ENCODE assay signal across 8 cellular contexts in genomic region chr9:18208166-18209059, GRCh38.
A peak's percentile ranks its signal among the peaks of the same experiment; 100 is the strongest.
DNase-seq lines count a peak whose midpoint lies in the region; ATAC-seq and TF ChIP-seq lines count a peak whose summit lies in the region.

No MANE protein-coding gene starts in this region.

- CTCF ChIA-PET in activated CD8-positive, alpha-beta T cell treated with anti-CD3 and anti-CD28 coated beads for 36 hours (lab: Charles Lee): no interaction called here
- CTCF ChIA-PET in activated CD8-positive, alpha-beta T cell treated with anti-CD3 and anti-CD28 coated beads, Interleukin-2, amount 10 ng/mL, durations not matched to agents 7 days and 5 days (lab: Charles Lee): no interaction called here

- no peak for TF ChIP-seq CTCF in activated CD8-positive, alpha-beta T cell treated with anti-CD3 and anti-CD28 coated beads for 36 hours (IDR thresholded peaks at IDR 0.05)
- TF ChIP-seq CTCF in Peyer's patch (IDR thresholded peaks at IDR 0.05): peak in 4 of 6 experiments; percentile 29 to 78 (median 75)
- peak; percentile 65 for TF ChIP-seq CTCF in fibroblast of villous mesenchyme (IDR thresholded peaks at IDR 0.05; ENCODE audit: insufficient read depth, low read depth, low read length)

- TF ChIP-seq POLR2A in Peyer's patch (IDR thresholded peaks at IDR 0.05): no peak

- H3K9me3 ChIP-seq in Peyer's patch: no peaks in the 10 kb centered on the region

- H3K27ac Mint-ChIP-seq in activated CD8-positive, alpha-beta T cell treated with anti-CD3 and anti-CD28 coated beads for 36 hours: no peak overlapping the region
- no peak overlapping the region for H3K27ac Mint-ChIP-seq in activated CD8-positive, alpha-beta T cell treated with anti-CD3 and anti-CD28 coated beads, Interleukin-2, amount 10 ng/mL, durations not matched to agents 7 days and 5 days

- peak; percentile 1 for DNase-seq in activated CD8-positive, alpha-beta T cell treated with anti-CD3 and anti-CD28 coated beads for 36 hours
- no peak for DNase-seq in activated CD8-positive, alpha-beta T cell treated with anti-CD3 and anti-CD28 coated beads, Interleukin-2, amount 10 ng/mL, durations not matched to agents 7 days and 5 days
- DNase-seq in Peyer's patch: peak in 2 of 3 donors; percentile 59 to 71
- peak; percentile 31 for DNase-seq in fibroblast of villous mesenchyme (ENCODE audit: low read depth)
- DNase-seq in retina: peak; percentile 40
- DNase-seq in activated CD8-positive, alpha-beta memory T cell treated with anti-CD3 and anti-CD28 coated beads, Interleukin-2, amount 50 U/mL, for 4 hours: no peak
- no peak for DNase-seq in hippocampal formation (lab: John Stamatoyannopoulos, UW)

- H3K4me1 ChIP-seq in Peyer's patch: peaks cover 0 to 5% (median 0%) of the 10 kb centered on the region in 4 donors

- H3K27me3 Mint-ChIP-seq in activated CD8-positive, alpha-beta T cell treated with anti-CD3 and anti-CD28 coated beads for 36 hours: no peaks in the 10 kb centered on the region
- no peaks in the 10 kb centered on the region for H3K27me3 Mint-ChIP-seq in activated CD8-positive, alpha-beta T cell treated with anti-CD3 and anti-CD28 coated beads, Interleukin-2, amount 10 ng/mL, durations not matched to agents 7 days and 5 days (ENCODE audit: low read depth)

- POLR2A ChIA-PET in activated CD8-positive, alpha-beta T cell treated with anti-CD3 and anti-CD28 coated beads for 36 hours (lab: Charles Lee): no interaction called here
- POLR2A ChIA-PET in activated CD8-positive, alpha-beta T cell treated with anti-CD3 and anti-CD28 coated beads, Interleukin-2, amount 10 ng/mL, durations not matched to agents 7 days and 5 days (lab: Charles Lee): no interaction called here

- H3K36me3 Mint-ChIP-seq in activated CD8-positive, alpha-beta T cell treated with anti-CD3 and anti-CD28 coated beads for 36 hours (ENCODE audit: low read depth): no peaks in the 10 kb centered on the region
- H3K36me3 Mint-ChIP-seq in activated CD8-positive, alpha-beta T cell treated with anti-CD3 and anti-CD28 coated beads, Interleukin-2, amount 10 ng/mL, durations not matched to agents 7 days and 5 days (ENCODE audit: low read depth): no peaks in the 10 kb centered on the region

- H3K4me1 Mint-ChIP-seq in activated CD8-positive, alpha-beta T cell treated with anti-CD3 and anti-CD28 coated beads for 36 hours (ENCODE audit: low read depth): no peaks in the 10 kb centered on the region
- no peaks in the 10 kb centered on the region for H3K4me1 Mint-ChIP-seq in activated CD8-positive, alpha-beta T cell treated with anti-CD3 and anti-CD28 coated beads, Interleukin-2, amount 10 ng/mL, durations not matched to agents 7 days and 5 days (ENCODE audit: low read depth)

- intact Hi-C loops in activated CD8-positive, alpha-beta T cell treated with anti-CD3 and anti-CD28 coated beads for 36 hours (cut with micrococcal nuclease): no loop called here

- H3K27me3 ChIP-seq in Peyer's patch: no peaks in the 10 kb centered on the region

- no peaks in the 10 kb centered on the region for H3K36me3 ChIP-seq in Peyer's patch

- H3K4me3 ChIP-seq in Peyer's patch (no peak overlapping the region), fibroblast of villous mesenchyme (ENCODE audit: low read depth, low read length) (no peak overlapping the region)

- H3K4me3 Mint-ChIP-seq in activated CD8-positive, alpha-beta T cell treated with anti-CD3 and anti-CD28 coated beads for 36 hours: no peak overlapping the region
- no peak overlapping the region for H3K4me3 Mint-ChIP-seq in activated CD8-positive, alpha-beta T cell treated with anti-CD3 and anti-CD28 coated beads, Interleukin-2, amount 10 ng/mL, durations not matched to agents 7 days and 5 days

- H3K27ac ChIP-seq in Peyer's patch: peak overlapping the region in 1 of 4 donors; percentile 2

- H3K9me3 Mint-ChIP-seq in activated CD8-positive, alpha-beta T cell treated with anti-CD3 and anti-CD28 coated beads for 36 hours: no peaks in the 10 kb centered on the region
- H3K9me3 Mint-ChIP-seq in activated CD8-positive, alpha-beta T cell treated with anti-CD3 and anti-CD28 coated beads, Interleukin-2, amount 10 ng/mL, durations not matched to agents 7 days and 5 days (ENCODE audit: insufficient read depth): no peaks in the 10 kb centered on the region

- ATAC-seq in activated CD8-positive, alpha-beta T cell treated with anti-CD3 and anti-CD28 coated beads for 36 hours: no peak
- no peak for ATAC-seq in activated CD8-positive, alpha-beta T cell treated with anti-CD3 and anti-CD28 coated beads, Interleukin-2, amount 10 ng/mL, durations not matched to agents 7 days and 5 days
- no peak for ATAC-seq in HG02678 (IDR thresholded peaks at IDR 0.05; ENCODE audit: unreplicated experiment)

Comparison
In these comparisons a context has a peak if more than half of its experiments do, and no peak if none do; other contexts are left out.
1. DNase-seq: peak in activated CD8-positive, alpha-beta T cell treated with anti-CD3 and anti-CD28 coated beads for 36 hours (single experiment), Peyer's patch (2 of 3), fibroblast of villous mesenchyme (single experiment) and retina (single experiment); none in activated CD8-positive, alpha-beta T cell treated with anti-CD3 and anti-CD28 coated beads, Interleukin-2, amount 10 ng/mL, durations not matched to agents 7 days and 5 days (single experiment), activated CD8-positive, alpha-beta memory T cell treated with anti-CD3 and anti-CD28 coated beads, Interleukin-2, amount 50 U/mL, for 4 hours (single experiment) and hippocampal formation (0 of 2).